ENCODE assay signal across 9 cellular contexts in genomic region chr1:27589841-27590426, GRCh38. TPM values are rescaled to one million over a fixed set of nuclear protein-coding genes. Genes with fewer than 3 reads are reported as not detected.
DNase-seq lines count a peak whose midpoint lies in the region; ATAC-seq lines count a peak whose summit lies in the region.
"Had no signal": no experiment of that assay in that cellular context is flagged by ENCODE, and none has a peak within 500 bp of the region (broad histone marks: within the 10 kb centered on the region; RNA-seq: fewer than 3 reads in every experiment).

No MANE protein-coding gene starts in this region.

- ATAC-seq in left colon: peak; percentile 8

- no peaks in the 10 kb centered on the region for H3K27me3 ChIP-seq in thymus (ENCODE audit: control insufficient read depth, insufficient read depth)

- intact Hi-C loops in left colon (cut with DNase I, micrococcal nuclease): no loop called here

- no peaks in the 10 kb centered on the region for H3K9me3 ChIP-seq in thymus (ENCODE audit: control insufficient read depth)

- WGBS in thymus: 93% methylated on average over 13 of the region's 13 CpGs

- no peaks in the 10 kb centered on the region for H3K4me1 ChIP-seq in thymus (ENCODE audit: control insufficient read depth, insufficient read depth, low read length)

- no peak overlapping the region for H3K4me3 ChIP-seq in thymus (ENCODE audit: low read length)

- peak in 2 of 3 experiments; percentile 51 to 69 for DNase-seq in NCI-H1417 (lab: John Stamatoyannopoulos, UW)
- DNase-seq in NCI-H1417 treated with DMSO at 0.1 percent for 48 hours (lab: John Stamatoyannopoulos, UW): no peak
- no peak for DNase-seq in left colon
- DNase-seq in NAMALWA (ENCODE audit: low spot score): no peak
- no peak for DNase-seq in GOT3 (lab: John Stamatoyannopoulos, UW)
- DNase-seq in AG20443 (ENCODE audit: low spot score): no peak
- DNase-seq: small intestine had no signal

- H3K36me3 ChIP-seq in thymus (ENCODE audit: control insufficient read depth, insufficient read depth): peaks cover 46% of the 10 kb centered on the region

- H3K27ac ChIP-seq in angular gyrus (ENCODE audit: low read depth, low read length): peak overlapping the region; percentile 4
- peak overlapping the region; percentile 33 for H3K27ac ChIP-seq in thymus (ENCODE audit: low read depth)

RNA-seq across cellular contexts. Expression of gene AHDC1, which starts 14.0 kb away (rescaled TPM):
- total RNA-seq in left colon: 10 to 100 TPM; 21.5 to 25.2 TPM
- polyA plus RNA-seq in thymus: 22.6 TPM

RNA-seq across cellular contexts. Expression of gene FGR, which starts 45.1 kb away (rescaled TPM):
- total RNA-seq in left colon: 1 to 10 TPM; 1.6 to 2.2 TPM
- polyA plus RNA-seq in thymus: 38.7 TPM

Comparison
In these comparisons a context has a peak if more than half of its experiments do, and no peak if none do; other contexts are left out.
1. DNase-seq: peak in NCI-H1417 (2 of 3); none in NCI-H1417 treated with DMSO at 0.1 percent for 48 hours (single experiment), left colon (0 of 2), NAMALWA (single experiment), GOT3 (single experiment) and AG20443 (single experiment).